In genomic region chr10:31508882-31509281, GRCh38 we compare ENCODE assay signal across 17 cellular contexts.
DNase-seq lines count a peak whose midpoint lies in the region; ATAC-seq and TF ChIP-seq lines count a peak whose summit lies in the region.
"Had no signal": no experiment of that assay in that cellular context is flagged by ENCODE, and none has a peak within 500 bp of the region (broad histone marks: within the 10 kb centered on the region; RNA-seq: fewer than 3 reads in every experiment).

No MANE protein-coding gene starts in this region.

- peaks cover 25% of the 10 kb centered on the region for H3K4me1 Mint-ChIP-seq in central memory CD8-positive, alpha-beta T cell
- H3K4me1 Mint-ChIP-seq: CD14-positive monocyte had no signal

- no peaks in the 10 kb centered on the region for H3K27me3 ChIP-seq in DND-41 (ENCODE audit: insufficient read depth, low read length, poor library complexity)
- H3K27me3 ChIP-seq in mesendoderm (ENCODE audit: insufficient read depth, low read length, poor library complexity): no peaks in the 10 kb centered on the region

- H3K27ac Mint-ChIP-seq in central memory CD8-positive, alpha-beta T cell (ENCODE audit: low read depth): peak overlapping the region; percentile 29
- H3K27ac Mint-ChIP-seq: CD14-positive monocyte had no signal

- TF ChIP-seq CTCF in DND-41 (IDR thresholded peaks at IDR 0.05; ENCODE audit: borderline replicate concordance, extremely low read depth, low read length, poor library complexity, severe bottlenecking): no peak

- ATAC-seq in DND-41 (ENCODE audit: insufficient read depth, low read depth): peak; percentile 47; the same call in 2 of the 3 replicates
- ATAC-seq in central memory CD8-positive, alpha-beta T cell (replicated peaks; ENCODE audit: extremely low read depth, poor library complexity, severe bottlenecking): no peak
- ATAC-seq: K562, Right ventricle myocardium inferior had no signal

- no peak overlapping the region; the same call in none of the 2 replicates for H3K27ac ChIP-seq in DND-41 (ENCODE audit: low read length)
- H3K27ac ChIP-seq in mesendoderm (ENCODE audit: low read depth, low read length): no peak overlapping the region

- H4K20me1 ChIP-seq in DND-41 (ENCODE audit: insufficient read depth, low read length): peaks cover 12% of the 10 kb centered on the region

- H2BK5ac ChIP-seq in mesendoderm (ENCODE audit: low read length): no peak overlapping the region

- peaks cover 98% of the 10 kb centered on the region for H3K36me3 ChIP-seq in DND-41 (ENCODE audit: insufficient read depth, low read length)
- no peaks in the 10 kb centered on the region for H3K36me3 ChIP-seq in mesendoderm (ENCODE audit: control insufficient read depth, insufficient read depth, low read length)

- no peak overlapping the region for H2AFZ ChIP-seq in DND-41 (ENCODE audit: low read depth, low read length)

- H3K4ac ChIP-seq in mesendoderm (ENCODE audit: low read depth, low read length): no peak overlapping the region

- H3K56ac ChIP-seq in mesendoderm (ENCODE audit: low read length): no peak overlapping the region

- H3K9me3 ChIP-seq in DND-41 (ENCODE audit: insufficient read depth, low read length, severe bottlenecking): peaks cover 32% of the 10 kb centered on the region

- no peak overlapping the region for H4K5ac ChIP-seq in mesendoderm (ENCODE audit: low read length)

- no peak overlapping the region for H3K4me3 Mint-ChIP-seq in central memory CD8-positive, alpha-beta T cell
- H3K4me3 Mint-ChIP-seq: CD14-positive monocyte had no signal

- H3K79me1 ChIP-seq in mesendoderm (ENCODE audit: low read length): no peaks in the 10 kb centered on the region

- H2BK120ac ChIP-seq in mesendoderm (ENCODE audit: low read depth, low read length): no peak overlapping the region

- no peak overlapping the region for H3K9ac ChIP-seq in DND-41 (ENCODE audit: low read depth, low read length)
- H3K9ac ChIP-seq in mesendoderm (ENCODE audit: low read length): no peak overlapping the region
- H3K9ac ChIP-seq: SK-N-SH had no signal

- H3K4me3 ChIP-seq in DND-41 (ENCODE audit: low read depth in 1 of 2, low read length in 2 of 2) (no peak overlapping the region), mesendoderm (ENCODE audit: low read length) (no peak overlapping the region)
- H3K4me3 ChIP-seq: HAP-1, K562 had no signal

- no peak overlapping the region for H2AK5ac ChIP-seq in mesendoderm (ENCODE audit: low read length)

- H3K79me2 ChIP-seq in DND-41 (ENCODE audit: insufficient read depth, low read length) (peaks cover 48% of the 10 kb centered on the region), mesendoderm (ENCODE audit: control insufficient read depth, insufficient read depth, low read length) (no peaks in the 10 kb centered on the region)

- no peak overlapping the region for H3K23ac ChIP-seq in mesendoderm (ENCODE audit: low read length)

- H3K4me1 ChIP-seq in DND-41 (ENCODE audit: insufficient read depth, low read length) (no peaks in the 10 kb centered on the region), mesendoderm (ENCODE audit: control insufficient read depth, low read depth, low read length) (peaks cover 2% of the 10 kb centered on the region)
- H3K4me1 ChIP-seq: Caco-2, HAP-1 had no signal

- no peak overlapping the region for H2BK15ac ChIP-seq in mesendoderm (replicated peaks; ENCODE audit: low read depth)

- H3K27me3 Mint-ChIP-seq in central memory CD8-positive, alpha-beta T cell: no peaks in the 10 kb centered on the region

- peaks cover 40% of the 10 kb centered on the region for H3K9me3 Mint-ChIP-seq in central memory CD8-positive, alpha-beta T cell

- H3K36me3 Mint-ChIP-seq in central memory CD8-positive, alpha-beta T cell (ENCODE audit: insufficient read depth): peaks cover 7% of the 10 kb centered on the region

- H3K4me2 ChIP-seq in DND-41 (ENCODE audit: insufficient read depth, low read length) (no peak overlapping the region), mesendoderm (ENCODE audit: low read length) (no peak overlapping the region)
- H3K4me2 ChIP-seq: SK-N-SH had no signal

- H3K18ac ChIP-seq in mesendoderm (ENCODE audit: low read length): no peak overlapping the region

- DNase-seq in DND-41 (no peak), HT1080 (ENCODE audit: low read depth) (peak; percentile 58), mesendoderm (peak; percentile 39), GDM1 (lab: John Stamatoyannopoulos, UW) (no peak), NOMO-1 treated with dmso at 0.1 percent for 144 hours (lab: John Stamatoyannopoulos, UW; ENCODE audit: unreplicated experiment) (no peak), NCI-H1694 (lab: John Stamatoyannopoulos, UW) (no peak), HuH-7 (ENCODE audit: low spot score) (no peak)
- no peak for DNase-seq in central memory CD8-positive, alpha-beta T cell (ENCODE audit: low spot score in 2 of 2)
- DNase-seq: Caco-2, DMS53, NCI-H1092, NCI-H69, SK-N-SH had no signal

- H4K8ac ChIP-seq in mesendoderm (ENCODE audit: low read depth, low read length): no peak overlapping the region

- no CpG with 5 or more reads among the region's 5 CpGs for WGBS in mesendoderm (ENCODE audit: extremely low coverage, insufficient coverage, low lambda C conversion rate)

Comparison
In these comparisons a context has a peak if more than half of its experiments do, and no peak if none do; other contexts are left out.
1. DNase-seq: peak in HT1080 (single experiment) and mesendoderm (single experiment); none in DND-41 (single experiment), central memory CD8-positive, alpha-beta T cell (0 of 2), GDM1 (single experiment), NOMO-1 treated with dmso at 0.1 percent for 144 hours (single experiment), NCI-H1694 (single experiment) and HuH-7 (single experiment).